In the genomic region with DNA sequence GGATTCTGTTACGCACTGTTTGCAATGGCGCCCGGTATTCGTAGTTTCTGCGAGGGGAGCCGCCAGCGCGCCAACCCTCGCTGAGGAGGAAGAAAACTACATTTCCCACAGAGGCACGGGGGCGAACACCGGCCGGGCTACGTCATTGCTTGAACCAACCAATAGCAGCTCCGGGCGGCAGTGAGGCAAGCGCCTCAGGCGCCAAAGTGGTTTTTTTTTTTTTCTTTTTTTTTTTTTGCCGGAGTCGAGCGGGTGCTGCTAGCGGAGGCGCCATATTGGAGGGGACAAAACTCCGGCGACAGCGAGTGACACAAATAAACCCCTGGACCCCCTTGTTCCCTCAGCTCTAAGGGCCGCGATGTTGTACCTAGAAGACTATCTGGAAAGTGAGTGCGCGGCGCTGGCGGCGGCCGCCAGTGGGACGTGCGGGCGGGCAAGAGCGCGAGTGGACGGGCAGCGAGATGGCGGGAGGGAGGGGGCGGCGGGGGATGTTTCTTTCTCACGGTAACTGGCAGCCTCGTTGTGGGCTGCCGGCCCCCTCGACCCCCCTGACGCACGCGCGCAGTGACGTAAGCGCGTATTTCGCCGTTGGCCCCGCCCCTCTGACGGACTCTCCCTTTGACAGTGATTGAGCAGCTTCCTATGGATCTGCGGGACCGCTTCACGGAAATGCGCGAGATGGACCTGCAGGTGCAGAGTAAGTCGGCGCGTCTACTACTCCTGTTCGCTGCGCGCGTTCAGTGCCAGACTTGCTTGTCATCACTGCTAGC, we compare ENCODE assay signal across 8 cellular contexts. TPM values are rescaled to one million over a fixed set of nuclear protein-coding genes. Genes with fewer than 3 reads are reported as not detected.
DNase-seq lines count a peak whose midpoint lies in the region; ATAC-seq and TF ChIP-seq lines count a peak whose summit lies in the region.

A gene with protein sequence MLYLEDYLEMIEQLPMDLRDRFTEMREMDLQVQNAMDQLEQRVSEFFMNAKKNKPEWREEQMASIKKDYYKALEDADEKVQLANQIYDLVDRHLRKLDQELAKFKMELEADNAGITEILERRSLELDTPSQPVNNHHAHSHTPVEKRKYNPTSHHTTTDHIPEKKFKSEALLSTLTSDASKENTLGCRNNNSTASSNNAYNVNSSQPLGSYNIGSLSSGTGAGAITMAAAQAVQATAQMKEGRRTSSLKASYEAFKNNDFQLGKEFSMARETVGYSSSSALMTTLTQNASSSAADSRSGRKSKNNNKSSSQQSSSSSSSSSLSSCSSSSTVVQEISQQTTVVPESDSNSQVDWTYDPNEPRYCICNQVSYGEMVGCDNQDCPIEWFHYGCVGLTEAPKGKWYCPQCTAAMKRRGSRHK (plus strand): TSS at position 239 of the 770 bp plus-strand sequence. CDS start 120 bp downstream, at position 359.

- H3K9me3 ChIP-seq in DND-41 (ENCODE audit: insufficient read depth, low read length, severe bottlenecking) (no peaks in the 10 kb centered on the region), GM23248 (ENCODE audit: low read depth) (no peaks in the 10 kb centered on the region), esophagus squamous epithelium (no peaks in the 10 kb centered on the region)

- H2AFZ ChIP-seq in DND-41 (ENCODE audit: low read depth, low read length) (peak within 1 kb of the TSS; percentile 94), GM23248 (peak within 1 kb of the TSS; percentile 94)

- H3K27me3 ChIP-seq in DND-41 (ENCODE audit: insufficient read depth, low read length, poor library complexity), result no peaks in the 10 kb centered on the region
- no peaks in the 10 kb centered on the region for H3K27me3 ChIP-seq in GM23248 (replicated peaks; ENCODE audit: insufficient read depth)
- H3K27me3 ChIP-seq in esophagus squamous epithelium, result no peaks in the 10 kb centered on the region

- peak; percentile 89 for ATAC-seq in DND-41 (ENCODE audit: insufficient read depth, low read depth)

- H3K79me2 ChIP-seq in DND-41 (ENCODE audit: insufficient read depth, low read length) (peaks cover 39% of the 10 kb centered on the region), GM23248 (ENCODE audit: insufficient read depth) (peaks cover 28% of the 10 kb centered on the region)

- H3F3A ChIP-seq in GM23248 (ENCODE audit: insufficient read depth), result no peaks in the 10 kb centered on the region

- H3K4me1 ChIP-seq in DND-41 (ENCODE audit: insufficient read depth, low read length) (peaks cover 30% of the 10 kb centered on the region), GM23248 (ENCODE audit: insufficient read depth) (peaks cover 13% of the 10 kb centered on the region; the same call in 1 of the 2 replicates), esophagus squamous epithelium (peaks cover 5 to 28% (median 11%) of the 10 kb centered on the region in 3 donors)

- H4K20me1 ChIP-seq in DND-41 (ENCODE audit: insufficient read depth, low read length) (no peaks in the 10 kb centered on the region), GM23248 (ENCODE audit: insufficient read depth) (0 out of 2 replicates have a peak, but pooled peaks cover 4% of the 10 kb centered on the region)

- in situ Hi-C loops in GM23248 (cut with MboI), result no loop called here

- H3K4me3 Mint-ChIP-seq in activated T-helper 1 cell treated with anti-CD3 and anti-CD28 coated beads, Interleukin-12 subunit alpha, Interleukin-12 subunit beta, Interleukin-2, Interleukin-4 antibody, amounts not matched to agents 30 ng/mL and 10 ng/mL and 1 ng/mL, durations not matched to agents 14 hours and 24 hours and 36 hours, result peak within 1 kb of the TSS; percentile 87

- H3K4me3 ChIP-seq in DND-41 (ENCODE audit: low read depth in 1 of 2, low read length in 2 of 2), result peak within 1 kb of the TSS; percentile 84 to 94
- peak within 1 kb of the TSS; percentile 81 for H3K4me3 ChIP-seq in GM23248
- peak within 1 kb of the TSS; percentile 56 to 87 (median 74) for H3K4me3 ChIP-seq in esophagus squamous epithelium

- TF ChIP-seq POLR2A in esophagus squamous epithelium (IDR thresholded peaks at IDR 0.05), result peak in 1 of 4 donors; percentile 53

- H3K4me2 ChIP-seq in DND-41 (ENCODE audit: insufficient read depth, low read length) (peak within 1 kb of the TSS; percentile 87), GM23248 (ENCODE audit: unreplicated experiment) (peak within 1 kb of the TSS; percentile 95)

- peak within 1 kb of the TSS; percentile 92 for H3K27ac Mint-ChIP-seq in activated T-helper 1 cell treated with anti-CD3 and anti-CD28 coated beads, Interleukin-12 subunit alpha, Interleukin-12 subunit beta, Interleukin-2, Interleukin-4 antibody, amounts not matched to agents 30 ng/mL and 10 ng/mL and 1 ng/mL, durations not matched to agents 14 hours and 24 hours and 36 hours

- intact Hi-C loops in activated T-helper 1 cell treated with anti-CD3 and anti-CD28 coated beads, Interleukin-12 subunit alpha, Interleukin-12 subunit beta, Interleukin-2, Interleukin-4 antibody, amounts not matched to agents 30 ng/mL and 10 ng/mL and 1 ng/mL, durations not matched to agents 14 hours and 24 hours and 36 hours (cut with micrococcal nuclease), result loop anchor here (1.0 to 10.0 kb wide), 6 partner anchors 37 to 580 kb away; a partner anchor contains a TSS
- intact Hi-C loops in esophagus squamous epithelium (cut with DNase I), result no loop called here

- H3K36me3 Mint-ChIP-seq in activated T-helper 1 cell treated with anti-CD3 and anti-CD28 coated beads, Interleukin-12 subunit alpha, Interleukin-12 subunit beta, Interleukin-2, Interleukin-4 antibody, amounts not matched to agents 30 ng/mL and 10 ng/mL and 1 ng/mL, durations not matched to agents 14 hours and 24 hours and 36 hours (ENCODE audit: low read depth), result peaks cover 16% of the 10 kb centered on the region

- TF ChIP-seq CTCF in DND-41 (IDR thresholded peaks at IDR 0.05; ENCODE audit: borderline replicate concordance, extremely low read depth, low read length, poor library complexity, severe bottlenecking) (no peak), esophagus squamous epithelium (IDR thresholded peaks at IDR 0.05) (no peak)

- H3K9me2 ChIP-seq in GM23248 (ENCODE audit: insufficient read depth), result no peaks in the 10 kb centered on the region

- DNase-seq in DND-41 (peak; percentile 98), GM23248 (peak; percentile 100), Kasumi-1 (lab: John Stamatoyannopoulos, UW) (peak; percentile 96), RPMI7951 (ENCODE audit: low read depth) (peak; percentile 97), esophagus squamous epithelium (lab: John Stamatoyannopoulos, UW) (peak; percentile 86), myocyte (ENCODE audit: low read depth) (peak; percentile 99)
- DNase-seq in activated T-helper 1 cell treated with anti-CD3 and anti-CD28 coated beads, Interleukin-12 subunit alpha, Interleukin-12 subunit beta, Interleukin-2, Interleukin-4 antibody, amounts not matched to agents 30 ng/mL and 10 ng/mL and 1 ng/mL, durations not matched to agents 14 hours and 24 hours and 36 hours (ENCODE audit: low spot score), result peak; percentile 97
- peak; percentile 93 to 95 for DNase-seq in stimulated activated CD8-positive, alpha-beta memory T cell treated with anti-CD3 and anti-CD28 coated beads, Interleukin-7, amount 100 ng/mL, for 48 hours (ENCODE audit: extremely low read depth in 1 of 2, low read depth in 1 of 2)

- 1% methylated on average over 43 to 70 of the region's 71 CpGs for WGBS in GM23248 (ENCODE audit: low coverage in 1 of 2, low lambda C conversion rate in 2 of 2, missing lambda C conversion rate in 2 of 2), 2 experiments
- 1% methylated on average over 38 to 44 of the region's 71 CpGs for WGBS in esophagus squamous epithelium, 2 donors

- peaks cover 34% of the 10 kb centered on the region for H3K4me1 Mint-ChIP-seq in activated T-helper 1 cell treated with anti-CD3 and anti-CD28 coated beads, Interleukin-12 subunit alpha, Interleukin-12 subunit beta, Interleukin-2, Interleukin-4 antibody, amounts not matched to agents 30 ng/mL and 10 ng/mL and 1 ng/mL, durations not matched to agents 14 hours and 24 hours and 36 hours (ENCODE audit: low read depth)

- H3K9ac ChIP-seq in DND-41 (ENCODE audit: low read depth, low read length), result peak within 1 kb of the TSS; percentile 89
- H3K9ac ChIP-seq in GM23248, result peak within 1 kb of the TSS; percentile 96

- no peaks in the 10 kb centered on the region for H3K9me3 Mint-ChIP-seq in activated T-helper 1 cell treated with anti-CD3 and anti-CD28 coated beads, Interleukin-12 subunit alpha, Interleukin-12 subunit beta, Interleukin-2, Interleukin-4 antibody, amounts not matched to agents 30 ng/mL and 10 ng/mL and 1 ng/mL, durations not matched to agents 14 hours and 24 hours and 36 hours

- H3K27me3 Mint-ChIP-seq in activated T-helper 1 cell treated with anti-CD3 and anti-CD28 coated beads, Interleukin-12 subunit alpha, Interleukin-12 subunit beta, Interleukin-2, Interleukin-4 antibody, amounts not matched to agents 30 ng/mL and 10 ng/mL and 1 ng/mL, durations not matched to agents 14 hours and 24 hours and 36 hours (ENCODE audit: insufficient read depth), result peaks cover 10% of the 10 kb centered on the region

- peak within 1 kb of the TSS; percentile 99 for H3K27ac ChIP-seq in DND-41 (ENCODE audit: low read length)
- peak within 1 kb of the TSS; percentile 95 for H3K27ac ChIP-seq in GM23248
- peak within 1 kb of the TSS; percentile 97 to 99 (median 98) for H3K27ac ChIP-seq in esophagus squamous epithelium

- H3K36me3 ChIP-seq in DND-41 (ENCODE audit: insufficient read depth, low read length), result peaks cover 34% of the 10 kb centered on the region
- peaks cover 12% of the 10 kb centered on the region; the same call in 1 of the 2 replicates for H3K36me3 ChIP-seq in GM23248 (ENCODE audit: low read depth)
- H3K36me3 ChIP-seq in esophagus squamous epithelium, result peaks cover 0 to 25% (median 0%) of the 10 kb centered on the region in 3 donors

RNA-seq across cellular contexts. Expression of the gene that starts here (rescaled TPM):
- 10.1 and 13.3 TPM in 2 replicates for total RNA-seq in GM23248 (2014; rRNA removed; shearing (Covaris generic))
- 21.6 and 27.0 TPM in 2 replicates for polyA plus RNA-seq in GM23248 (2016; fragmentation: Nextera tagmentation; extraction: Ambion mirVana)
- 20.7 and 28.7 TPM in 2 replicates for total RNA-seq in RPMI7951 (2014; rRNA removed; shearing (Covaris generic))
- 26.7 and 28.6 TPM in 2 replicates for total RNA-seq in activated T-helper 1 cell treated with anti-CD3 and anti-CD28 coated beads, Interleukin-12 subunit alpha, Interleukin-12 subunit beta, Interleukin-2, Interleukin-4 antibody, amounts not matched to agents 30 ng/mL and 10 ng/mL and 1 ng/mL, durations not matched to agents 14 hours and 24 hours and 36 hours
- total RNA-seq in esophagus squamous epithelium (10 to 100 TPM; 12.5 to 15.8 (median 14.4) TPM), myocyte (19.1 and 19.4 TPM in 2 replicates)
- polyA plus RNA-seq in myocyte (2012), result 8.1 TPM

Comparison
In these comparisons a context has a peak if more than half of its experiments do, and no peak if none do; other contexts are left out.
1. Peak in every context shown above with its lines: DNase-seq, ATAC-seq, H3K4me3 ChIP-seq and H3K27ac ChIP-seq.